ENCODE assay signal across 13 cellular contexts in the genomic region with DNA sequence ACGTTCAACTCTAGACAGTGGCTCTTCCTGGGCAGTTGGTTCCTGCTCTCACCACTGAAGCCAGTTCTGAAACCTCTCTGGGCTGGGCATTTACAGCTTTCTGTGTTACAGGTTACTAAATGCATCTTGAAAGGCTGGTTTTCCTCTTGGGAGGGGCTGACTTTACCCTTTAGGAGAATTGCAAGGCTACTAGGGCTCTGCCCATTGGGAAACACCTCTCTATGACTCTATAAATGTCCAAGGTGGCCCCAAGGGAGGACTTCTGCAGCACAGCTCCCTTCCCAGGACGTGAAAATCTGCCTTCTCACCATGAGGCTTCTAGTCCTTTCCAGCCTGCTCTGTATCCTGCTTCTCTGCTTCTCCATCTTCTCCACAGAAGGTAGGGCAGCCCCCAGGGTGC. TPM values are rescaled to one million over a fixed set of nuclear protein-coding genes. Genes with fewer than 3 reads are reported as not detected.
DNase-seq lines count a peak whose midpoint lies in the region; ATAC-seq and TF ChIP-seq lines count a peak whose summit lies in the region.
"Had no signal": no experiment of that assay in that cellular context is flagged by ENCODE, and none has a peak within 500 bp of the region (broad histone marks: within the 10 kb centered on the region; RNA-seq: fewer than 3 reads in every experiment).

A gene (plus strand): TSS at position 259 of the 400 bp plus-strand sequence. CDS start 51 bp downstream, at position 310.

- H4K20me1 ChIP-seq in GM23338 (replicated peaks; ENCODE audit: insufficient read depth): no peaks in the 10 kb centered on the region; the same call in 1 of the 2 replicates

- no peaks in the 10 kb centered on the region for H3K4me1 Mint-ChIP-seq in endodermal cell
- peaks cover 4% of the 10 kb centered on the region; the same call in 1 of the 3 replicates for H3K4me1 Mint-ChIP-seq in GM23338

- H3K36me3 ChIP-seq in endodermal cell (ENCODE audit: control insufficient read depth, insufficient read depth, low read length) (no peaks in the 10 kb centered on the region), GM23338 (ENCODE audit: insufficient read depth) (no peaks in the 10 kb centered on the region)
- H3K36me3 ChIP-seq: heart left ventricle had no signal

- H3K9me3 ChIP-seq in endodermal cell (ENCODE audit: control insufficient read depth, low read length): no peaks in the 10 kb centered on the region
- H3K9me3 ChIP-seq: heart left ventricle had no signal

- DNase-seq in endodermal cell (peak; percentile 21), ureter (ENCODE audit: low spot score) (no peak), medulla oblongata (ENCODE audit: extremely low spot score) (no peak), GM23338 (ENCODE audit: low spot score) (no peak), left lobe of liver (ENCODE audit: low spot score) (no peak)
- DNase-seq: heart left ventricle, NCI-H446 treated with DMSO at 0.1 percent for 48 hours had no signal

- H3K79me2 ChIP-seq in GM23338 (replicated peaks; ENCODE audit: insufficient read depth): no peaks in the 10 kb centered on the region

- H3K4me1 ChIP-seq in endodermal cell (ENCODE audit: control insufficient read depth, insufficient read depth, low read length) (no peaks in the 10 kb centered on the region), GM23338 (ENCODE audit: insufficient read depth) (no peaks in the 10 kb centered on the region)

- no peak within 1 kb of the TSS for H3K9ac ChIP-seq in endodermal cell (ENCODE audit: extremely low read depth, low read length, poor library complexity, severe bottlenecking)

- H3K36me3 Mint-ChIP-seq in endodermal cell (ENCODE audit: low read depth) (no peaks in the 10 kb centered on the region), GM23338 (ENCODE audit: low read depth) (no peaks in the 10 kb centered on the region)
- H3K36me3 Mint-ChIP-seq: activated naive CD8-positive, alpha-beta T cell had no signal

- no peak within 1 kb of the TSS for H3K27ac Mint-ChIP-seq in endodermal cell
- H3K27ac Mint-ChIP-seq in GM23338: no peak within 1 kb of the TSS
- H3K27ac Mint-ChIP-seq: activated naive CD8-positive, alpha-beta T cell had no signal

- H3K4me3 Mint-ChIP-seq in endodermal cell (no peak within 1 kb of the TSS), GM23338 (no peak within 1 kb of the TSS)
- H3K4me3 Mint-ChIP-seq: activated naive CD8-positive, alpha-beta T cell had no signal

- H3K4me3 ChIP-seq in endodermal cell (ENCODE audit: low read length) (no peak within 1 kb of the TSS), GM23338 (no peak within 1 kb of the TSS)
- H3K4me3 ChIP-seq: heart left ventricle had no signal

- H3K4me2 ChIP-seq in GM23338: no peak within 1 kb of the TSS

- no peaks in the 10 kb centered on the region for H3K27me3 ChIP-seq in endodermal cell (ENCODE audit: control insufficient read depth, insufficient read depth, low read length, poor library complexity, severe bottlenecking)
- no peaks in the 10 kb centered on the region for H3K27me3 ChIP-seq in GM23338 (ENCODE audit: insufficient read depth)
- H3K27me3 ChIP-seq: heart left ventricle had no signal

- 90 to 100% methylated on average over 2 of the region's 2 CpGs for WGBS in endodermal cell (ENCODE audit: insufficient coverage in 1 of 2, insufficient read length in 1 of 2), 2 experiments

- no peaks in the 10 kb centered on the region for H3K9me3 Mint-ChIP-seq in endodermal cell
- H3K9me3 Mint-ChIP-seq in GM23338: no peaks in the 10 kb centered on the region; the same call in 2 of the 3 replicates

- ATAC-seq in GM19452 (IDR thresholded peaks at IDR 0.05; ENCODE audit: unreplicated experiment): peak; percentile 35
- ATAC-seq in HG03064 (IDR thresholded peaks at IDR 0.05; ENCODE audit: low read depth, unreplicated experiment): peak; percentile 43
- no peak for ATAC-seq in GM23338
- ATAC-seq in left lobe of liver: no peak
- ATAC-seq: heart left ventricle, SK-N-SH treated with all-trans-retinoic acid at 6 μM for 48 hours had no signal

- TF ChIP-seq CTCF in endodermal cell (conservative IDR thresholded peaks at IDR 0.05): no peak
- no peak for TF ChIP-seq CTCF in GM23338 (conservative IDR thresholded peaks at IDR 0.05; ENCODE audit: low read depth in 2 of 2)

- H3K27me3 Mint-ChIP-seq in endodermal cell (ENCODE audit: insufficient read depth) (peaks cover 12% of the 10 kb centered on the region), GM23338 (ENCODE audit: insufficient read depth, low read depth, poor library complexity) (peaks cover 3% of the 10 kb centered on the region)
- H3K27me3 Mint-ChIP-seq: activated naive CD8-positive, alpha-beta T cell had no signal

- H3K9me2 ChIP-seq in GM23338 (ENCODE audit: insufficient read depth): no peaks in the 10 kb centered on the region; the same call in 1 of the 2 replicates

- no peaks in the 10 kb centered on the region for H3F3A ChIP-seq in GM23338 (replicated peaks; ENCODE audit: low read depth)

- H2AFZ ChIP-seq in GM23338: no peak within 1 kb of the TSS

- no peak within 1 kb of the TSS for H3K27ac ChIP-seq in endodermal cell (ENCODE audit: low read depth, low read length)
- H3K27ac ChIP-seq in GM23338 (ENCODE audit: low read depth): no peak within 1 kb of the TSS
- H3K27ac ChIP-seq: heart left ventricle had no signal

TF ChIP-seq in GM23338, 12 proteins besides CTCF, POLR2A, EP300 and RAD21:
- TF ChIP-seq EZH2 (IDR thresholded peaks at IDR 0.05; ENCODE audit: low read depth, unreplicated experiment) (no peak), ZNF114 (CRISPR knock-in tag; IDR thresholded peaks at IDR 0.05) (no peak)
TF ChIP-seq in GM23338: peak in this region for 0.

RNA-seq across cellular contexts. Expression of the gene that starts here (rescaled TPM):
- total RNA-seq in endodermal cell: not detected
- polyA plus RNA-seq in endodermal cell (2013, experiment 1 of 2): not detected
- not detected for polyA plus RNA-seq in endodermal cell (2013, experiment 2 of 2)
- 29.2 TPM for total RNA-seq in ureter
- total RNA-seq in GM23338 (2014; rRNA removed; shearing (Covaris generic)): not detected in 2 replicates
- polyA plus RNA-seq in GM23338 (2016; fragmentation: Nextera tagmentation; extraction: Ambion mirVana): not detected in 2 replicates
- 0.20 TPM for total RNA-seq in left lobe of liver
- total RNA-seq: dermis microvascular lymphatic vessel endothelial cell, heart left ventricle, M059J had no signal

Comparison
In these comparisons a context has a peak if more than half of its experiments do, and no peak if none do; other contexts are left out.
1. RNA of the gene that starts here (total RNA-seq): 29.2 TPM in ureter (single experiment); 0.20 TPM in left lobe of liver (single experiment), not detected in endodermal cell and not detected in GM23338; every median in the first group is over 10 times any median in the second.
2. Peak in DNase-seq in endodermal cell; RNA of the gene not detected or under 1 TPM.
3. ATAC-seq: peak in GM19452 (single experiment) and HG03064 (single experiment); none in GM23338 (single experiment) and left lobe of liver (single experiment).